ENCODE assay signal across 10 cellular contexts in the genomic region with DNA sequence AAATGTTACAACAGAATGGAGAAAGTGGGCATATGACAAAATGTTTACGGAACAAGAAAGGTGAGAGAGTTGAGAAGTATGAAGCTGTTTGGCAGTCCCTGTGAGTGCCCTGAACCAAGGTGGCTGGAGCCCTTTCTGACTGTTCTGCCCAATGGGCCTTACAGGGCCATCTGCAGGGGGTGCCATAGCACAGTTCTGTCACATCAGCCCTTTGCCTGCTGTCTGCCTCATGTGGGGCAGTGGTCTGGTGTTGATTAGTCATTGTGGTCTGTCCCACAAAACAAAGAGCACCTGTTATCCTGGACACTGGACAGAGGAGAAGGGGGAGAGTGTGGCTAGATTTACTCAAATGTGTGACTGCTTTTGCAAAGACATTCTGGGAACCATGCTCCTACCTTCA. TPM values are rescaled to one million over a fixed set of nuclear protein-coding genes. Genes with fewer than 3 reads are reported as not detected.
DNase-seq lines count a peak whose midpoint lies in the region; ATAC-seq and TF ChIP-seq lines count a peak whose summit lies in the region.
"Had no signal": no experiment of that assay in that cellular context is flagged by ENCODE, and none has a peak within 500 bp of the region (broad histone marks: within the 10 kb centered on the region; RNA-seq: fewer than 3 reads in every experiment).

No MANE protein-coding gene starts in this region.

- no peak for TF ChIP-seq EP300 in SK-N-SH (IDR thresholded peaks at IDR 0.05; ENCODE audit: borderline replicate concordance in 1 of 2, low read depth in 1 of 2, low read length in 1 of 2)
- no peak for TF ChIP-seq EP300 in sigmoid colon (IDR thresholded peaks at IDR 0.05)

- H2AK5ac ChIP-seq in mesendoderm (ENCODE audit: low read length) = no peak overlapping the region

- no peak overlapping the region for H3K4me3 ChIP-seq in SK-N-SH (ENCODE audit: low read depth in 2 of 2, low read length in 1 of 2)
- peak overlapping the region; percentile 47 for H3K4me3 ChIP-seq in Karpas-422 (ENCODE audit: low read length)
- no peak overlapping the region for H3K4me3 ChIP-seq in mesendoderm (ENCODE audit: low read length)
- H3K4me3 ChIP-seq in sigmoid colon = no peak overlapping the region

- no peak overlapping the region for H2BK120ac ChIP-seq in mesendoderm (ENCODE audit: low read depth, low read length)

- POLR2A ChIA-PET in SK-N-SH (lab: Yijun Ruan, JAX) = no interaction called here

- ATAC-seq in SK-N-SH treated with all-trans-retinoic acid at 6 μM for 48 hours = no peak
- peak; percentile 23 for ATAC-seq in HG02623 (IDR thresholded peaks at IDR 0.05; ENCODE audit: unreplicated experiment)

- H4K8ac ChIP-seq in mesendoderm (ENCODE audit: low read depth, low read length) = no peak overlapping the region

- CTCF ChIA-PET in SK-N-SH (lab: Yijun Ruan, JAX) = interaction anchor here (0.6 to 1.2 kb wide), 3 partner anchors 18 to 219 kb away, joined by 3 read pairs; no protein-coding TSS in a partner anchor

- no peak overlapping the region for H3K4ac ChIP-seq in mesendoderm (ENCODE audit: low read depth, low read length)

- H3F3A ChIP-seq in SK-N-SH (replicated peaks; ENCODE audit: insufficient read depth) = peaks cover 6% of the 10 kb centered on the region

- no peak overlapping the region for H3K18ac ChIP-seq in mesendoderm (ENCODE audit: low read length)

- H4K20me1 ChIP-seq in SK-N-SH (ENCODE audit: insufficient read depth) (no peaks in the 10 kb centered on the region), Karpas-422 (ENCODE audit: insufficient read depth, low read depth, low read length) (no peaks in the 10 kb centered on the region)

- H3K9me3 ChIP-seq in SK-N-SH = peaks cover 9% of the 10 kb centered on the region; the same call in 1 of the 2 replicates
- peaks cover 3% of the 10 kb centered on the region; the same call in 1 of the 2 replicates for H3K9me3 ChIP-seq in Karpas-422 (ENCODE audit: low read length)
- H3K9me3 ChIP-seq in sigmoid colon = no peaks in the 10 kb centered on the region

- TF ChIP-seq CTCF in SK-N-SH (IDR thresholded peaks at IDR 0.05) (no peak), sigmoid colon (IDR thresholded peaks at IDR 0.05) (no peak)

- no peaks in the 10 kb centered on the region for H3K9me2 ChIP-seq in SK-N-SH
- no peaks in the 10 kb centered on the region for H3K9me2 ChIP-seq in Karpas-422 (replicated peaks; ENCODE audit: insufficient read depth, low read length)

- DNase-seq in SK-N-SH = no peak
- DNase-seq in Karpas-422 = peak; percentile 63
- DNase-seq in renal cortical epithelial cell (ENCODE audit: low read depth) = peak; percentile 52
- DNase-seq in mesendoderm = no peak
- DNase-seq in sigmoid colon = no peak
- no peak for DNase-seq in DMS79 (lab: John Stamatoyannopoulos, UW)
- DNase-seq: 8988T, cerebellar nuclear complex had no signal

- TF ChIP-seq POLR2A in sigmoid colon (IDR thresholded peaks at IDR 0.05) = no peak

- H2AFZ ChIP-seq in SK-N-SH (ENCODE audit: low read depth) (no peak overlapping the region), Karpas-422 (ENCODE audit: low read length) (peak overlapping the region; percentile 44)

- H4K5ac ChIP-seq in mesendoderm (ENCODE audit: low read length) = no peak overlapping the region

- no peak overlapping the region for H2BK15ac ChIP-seq in mesendoderm (replicated peaks; ENCODE audit: low read depth)

- H2BK5ac ChIP-seq in mesendoderm (ENCODE audit: low read length) = no peak overlapping the region

- H3K27me3 ChIP-seq in SK-N-SH (ENCODE audit: insufficient read depth) (no peaks in the 10 kb centered on the region), Karpas-422 (ENCODE audit: low read length) (no peaks in the 10 kb centered on the region), mesendoderm (ENCODE audit: insufficient read depth, low read length, poor library complexity) (no peaks in the 10 kb centered on the region), sigmoid colon (no peaks in the 10 kb centered on the region)

- H3K4me1 ChIP-seq in SK-N-SH (ENCODE audit: control insufficient read depth in 1 of 2, insufficient read depth in 2 of 2, low read depth in 1 of 2, low read length in 1 of 2) = peaks cover 0 to 26% of the 10 kb centered on the region in 2 experiments; a peak in 2 of 4 replicates
- H3K4me1 ChIP-seq in Karpas-422 (ENCODE audit: low read length) = peaks cover 47% of the 10 kb centered on the region
- H3K4me1 ChIP-seq in mesendoderm (ENCODE audit: control insufficient read depth, low read depth, low read length) = no peaks in the 10 kb centered on the region
- no peaks in the 10 kb centered on the region for H3K4me1 ChIP-seq in sigmoid colon

- WGBS in SK-N-SH (ENCODE audit: low lambda C conversion rate) = 100% methylated on average over 1 of the region's 1 CpG
- WGBS in mesendoderm (ENCODE audit: extremely low coverage, insufficient coverage, low lambda C conversion rate) = no CpG with 5 or more reads among the region's 1 CpG
- WGBS in sigmoid colon, 2 donors = 97 to 98% methylated on average over 1 of the region's 1 CpG

- H3K79me2 ChIP-seq in SK-N-SH (ENCODE audit: insufficient read depth) (no peaks in the 10 kb centered on the region), Karpas-422 (ENCODE audit: low read length) (no peaks in the 10 kb centered on the region), mesendoderm (ENCODE audit: control insufficient read depth, insufficient read depth, low read length) (no peaks in the 10 kb centered on the region)

- no peak overlapping the region for H3K4me2 ChIP-seq in SK-N-SH
- H3K4me2 ChIP-seq in Karpas-422 (ENCODE audit: low read depth, low read length, poor library complexity, severe bottlenecking) = peak overlapping the region; percentile 72
- H3K4me2 ChIP-seq in mesendoderm (ENCODE audit: low read length) = no peak overlapping the region

- no peak for TF ChIP-seq RAD21 in SK-N-SH (IDR thresholded peaks at IDR 0.05; ENCODE audit: low read length)

- H3K27ac ChIP-seq in SK-N-SH (ENCODE audit: low read depth in 2 of 2, low read length in 1 of 2) = no peak overlapping the region
- peak overlapping the region; percentile 67 for H3K27ac ChIP-seq in Karpas-422 (ENCODE audit: low read length)
- H3K27ac ChIP-seq in mesendoderm (ENCODE audit: low read depth, low read length) = no peak overlapping the region
- no peak overlapping the region for H3K27ac ChIP-seq in sigmoid colon

- H3K36me3 ChIP-seq in SK-N-SH (replicated peaks in 1 of 2; ENCODE audit: control insufficient read depth in 1 of 2, insufficient read depth in 2 of 2, low read length in 1 of 2) (no peaks in the 10 kb centered on the region), Karpas-422 (ENCODE audit: insufficient read depth, low read length) (no peaks in the 10 kb centered on the region), mesendoderm (ENCODE audit: control insufficient read depth, insufficient read depth, low read length) (no peaks in the 10 kb centered on the region), sigmoid colon (no peaks in the 10 kb centered on the region)

- H3K23ac ChIP-seq in mesendoderm (ENCODE audit: low read length) = no peak overlapping the region

- H3K9ac ChIP-seq in SK-N-SH = no peak overlapping the region
- peak overlapping the region; percentile 29; the same call in 1 of the 2 replicates for H3K9ac ChIP-seq in Karpas-422 (ENCODE audit: low read length)
- no peak overlapping the region for H3K9ac ChIP-seq in mesendoderm (ENCODE audit: low read length)

- intact Hi-C loops in sigmoid colon (cut with DNase I) = no loop called here

- H3K56ac ChIP-seq in mesendoderm (ENCODE audit: low read length) = no peak overlapping the region

- H3K79me1 ChIP-seq in mesendoderm (ENCODE audit: low read length) = no peaks in the 10 kb centered on the region

TF ChIP-seq in SK-N-SH, 30 proteins besides CTCF, POLR2A, EP300 and RAD21:
- no peak for TF ChIP-seq MEF2A (IDR thresholded peaks at IDR 0.05; ENCODE audit: borderline replicate concordance, low read depth)
- peak; percentile 21; the same call in 1 of the 2 replicates for TF ChIP-seq TCF12 (IDR thresholded peaks at IDR 0.05)

TF ChIP-seq in SK-N-SH treated with all-trans-retinoic acid at 6 μM for 48 hours, 23 proteins besides CTCF, POLR2A, EP300 and RAD21 (continues in another document):
- TF ChIP-seq SNAI2 (CRISPR knock-in tag; IDR thresholded peaks at IDR 0.05) (no peak), ESRRG (CRISPR knock-in tag; IDR thresholded peaks at IDR 0.05) (no peak), TCF4 (CRISPR knock-in tag; IDR thresholded peaks at IDR 0.05; ENCODE audit: borderline replicate concordance) (no peak), OSR1 (CRISPR knock-in tag; IDR thresholded peaks at IDR 0.05) (no peak), TOX (CRISPR knock-in tag; IDR thresholded peaks at IDR 0.05; ENCODE audit: borderline replicate concordance) (no peak), ZNF70 (CRISPR knock-in tag; IDR thresholded peaks at IDR 0.05) (no peak)
- TF ChIP-seq, protein P1, sequence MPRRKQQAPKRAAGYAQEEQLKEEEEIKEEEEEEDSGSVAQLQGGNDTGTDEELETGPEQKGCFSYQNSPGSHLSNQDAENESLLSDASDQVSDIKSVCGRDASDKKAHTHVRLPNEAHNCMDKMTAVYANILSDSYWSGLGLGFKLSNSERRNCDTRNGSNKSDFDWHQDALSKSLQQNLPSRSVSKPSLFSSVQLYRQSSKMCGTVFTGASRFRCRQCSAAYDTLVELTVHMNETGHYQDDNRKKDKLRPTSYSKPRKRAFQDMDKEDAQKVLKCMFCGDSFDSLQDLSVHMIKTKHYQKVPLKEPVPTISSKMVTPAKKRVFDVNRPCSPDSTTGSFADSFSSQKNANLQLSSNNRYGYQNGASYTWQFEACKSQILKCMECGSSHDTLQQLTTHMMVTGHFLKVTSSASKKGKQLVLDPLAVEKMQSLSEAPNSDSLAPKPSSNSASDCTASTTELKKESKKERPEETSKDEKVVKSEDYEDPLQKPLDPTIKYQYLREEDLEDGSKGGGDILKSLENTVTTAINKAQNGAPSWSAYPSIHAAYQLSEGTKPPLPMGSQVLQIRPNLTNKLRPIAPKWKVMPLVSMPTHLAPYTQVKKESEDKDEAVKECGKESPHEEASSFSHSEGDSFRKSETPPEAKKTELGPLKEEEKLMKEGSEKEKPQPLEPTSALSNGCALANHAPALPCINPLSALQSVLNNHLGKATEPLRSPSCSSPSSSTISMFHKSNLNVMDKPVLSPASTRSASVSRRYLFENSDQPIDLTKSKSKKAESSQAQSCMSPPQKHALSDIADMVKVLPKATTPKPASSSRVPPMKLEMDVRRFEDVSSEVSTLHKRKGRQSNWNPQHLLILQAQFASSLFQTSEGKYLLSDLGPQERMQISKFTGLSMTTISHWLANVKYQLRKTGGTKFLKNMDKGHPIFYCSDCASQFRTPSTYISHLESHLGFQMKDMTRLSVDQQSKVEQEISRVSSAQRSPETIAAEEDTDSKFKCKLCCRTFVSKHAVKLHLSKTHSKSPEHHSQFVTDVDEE (CRISPR knock-in tag; IDR thresholded peaks at IDR 0.05) = no peak

RNA-seq across cellular contexts. Expression of gene OSBPL3, which starts 51.5 kb away (rescaled TPM):
- polyA plus RNA-seq in SK-N-SH (2012; rRNA removed) (22.6 and 23.2 TPM in 2 replicates), sigmoid colon (1 to 10 TPM in 2 of 3 donors, under 1 TPM in 1; 0.60 to 6.3 (median 1.6) TPM)
- 19.3 and 20.5 TPM in 2 replicates for polyA plus RNA-seq in SK-N-SH (2012; cell fraction: cytosol; rRNA removed)
- polyA plus RNA-seq in SK-N-SH (2012; cell fraction: nucleus; rRNA removed) = 53.0 and 90.2 TPM in 2 replicates
- 120 and 149 TPM in 2 replicates for total RNA-seq in Karpas-422 (2014; rRNA removed; shearing (Covaris generic); ENCODE audit: low replicate concordance)
- total RNA-seq in renal cortical epithelial cell (42.7 and 43.8 TPM in 2 replicates), sigmoid colon (1 to 10 TPM; 1.8 to 2.2 (median 1.9) TPM)
- 4.9 TPM for polyA plus RNA-seq in mesendoderm (2013, experiment 1 of 2)
- polyA plus RNA-seq in mesendoderm (2013, experiment 2 of 2) = 5.7 TPM

Comparison
In these comparisons a context has a peak if more than half of its experiments do, and no peak if none do; other contexts are left out.
1. DNase-seq: peak in Karpas-422 (single experiment) and renal cortical epithelial cell (single experiment); none in SK-N-SH (single experiment), mesendoderm (single experiment), sigmoid colon (single experiment) and DMS79 (single experiment).
2. RNA of gene OSBPL3, which starts 51.5 kb away (total RNA-seq): 120 to 149 TPM in Karpas-422 and 42.7 to 43.8 TPM in renal cortical epithelial cell; 1.8 to 2.2 TPM in sigmoid colon; every median in the first group is over 10 times any median in the second.